Comparison of ENCODE assay signal across 21 cellular contexts in the genomic region with DNA sequence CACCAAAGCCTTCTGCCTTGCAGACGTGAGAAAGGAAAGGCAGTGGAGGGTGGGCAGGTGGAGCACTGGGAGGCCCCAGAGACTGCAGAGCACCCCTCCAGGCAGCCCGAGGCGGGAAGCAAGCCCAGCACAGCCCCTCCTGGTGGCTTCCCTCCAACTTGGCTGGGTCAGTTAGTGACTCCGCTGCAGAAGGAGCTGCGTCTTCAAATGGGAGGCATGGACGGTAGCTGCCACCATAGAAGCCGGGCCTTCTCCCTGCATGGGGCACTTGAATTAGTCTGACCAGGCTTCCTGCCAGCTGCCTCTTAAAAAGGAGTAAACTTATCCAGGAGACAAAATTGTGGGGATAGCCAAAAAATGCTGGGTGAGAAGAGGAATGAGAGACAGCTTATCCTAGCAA.
"Had no signal": no experiment of that assay in that cellular context is flagged by ENCODE, and none has a peak within 500 bp of the region (broad histone marks: within the 10 kb centered on the region; RNA-seq: fewer than 3 reads in every experiment).

No MANE protein-coding gene starts in this region.

- H3K4me1 ChIP-seq: ascending aorta, pancreas had no signal

- H3K9me3 Mint-ChIP-seq: activated T-helper 1 cell treated with anti-CD3 and anti-CD28 coated beads, Interleukin-12 subunit alpha, Interleukin-12 subunit beta, Interleukin-2, Interleukin-4 antibody, amounts not matched to agents 30 ng/mL and 10 ng/mL and 1 ng/mL, durations not matched to agents 14 hours and 24 hours and 36 hours had no signal

- DNase-seq: activated CD4-positive, alpha-beta T cell treated with anti-CD3 and anti-CD28 coated beads for 48 hours; activated CD8-positive, alpha-beta memory T cell treated with anti-CD3 and anti-CD28 coated beads, Interleukin-2, amount 50 U/mL, for 48 hours; activated CD8-positive, alpha-beta T cell treated with anti-CD3 and anti-CD28 coated beads, Interleukin-2, amount 10 ng/mL, durations not matched to agents 7 days and 5 days; activated naive CD4-positive, alpha-beta T cell; activated naive CD8-positive, alpha-beta T cell treated with anti-CD3 and anti-CD28 coated beads, Interleukin-2, amount 50 U/mL, for 24 hours; effector CD4-positive, alpha-beta T cell; heart right ventricle; kidney glomerular epithelial cell; mammary epithelial cell; pancreas; stimulated activated CD4-positive, alpha-beta T cell treated with anti-CD3 and anti-CD28 coated beads, Interleukin-4, amount 100 ng/mL, for 4 hours; stimulated activated naive CD8-positive, alpha-beta T cell treated with anti-CD3 and anti-CD28 coated beads, Interleukin-15, amount 100 ng/mL, for 72 hours; T-helper 1 cell had no signal

- H3K27ac ChIP-seq: ascending aorta, cardiac muscle cell, coronary artery, heart right ventricle, pancreas, SK-N-MC, skin epidermis, thoracic aorta had no signal

- H3K4me3 ChIP-seq: ascending aorta, cardiac muscle cell, coronary artery, heart right ventricle, pancreas, SK-N-MC, skin epidermis, thoracic aorta had no signal

- H3K36me3 ChIP-seq: ascending aorta, cardiac muscle cell, heart right ventricle, pancreas, thoracic aorta had no signal

- H3K27me3 ChIP-seq: ascending aorta, cardiac muscle cell, heart right ventricle, pancreas had no signal

- ATAC-seq: activated CD8-positive, alpha-beta T cell treated with anti-CD3 and anti-CD28 coated beads, Interleukin-2, amount 10 ng/mL, durations not matched to agents 7 days and 5 days; activated naive CD8-positive, alpha-beta T cell treated with anti-CD3 and anti-CD28 coated beads, Interleukin-2, amount 50 U/mL, for 24 hours; pancreas had no signal

- H3K27ac Mint-ChIP-seq: activated CD8-positive, alpha-beta T cell treated with anti-CD3 and anti-CD28 coated beads, Interleukin-2, amount 10 ng/mL, durations not matched to agents 7 days and 5 days; activated naive CD8-positive, alpha-beta T cell treated with anti-CD3 and anti-CD28 coated beads, Interleukin-2, amount 50 U/mL, for 24 hours; activated T-helper 1 cell treated with anti-CD3 and anti-CD28 coated beads, Interleukin-12 subunit alpha, Interleukin-12 subunit beta, Interleukin-2, Interleukin-4 antibody, amounts not matched to agents 30 ng/mL and 10 ng/mL and 1 ng/mL, durations not matched to agents 14 hours and 24 hours and 36 hours had no signal

- H3K27me3 Mint-ChIP-seq: stimulated activated naive CD8-positive, alpha-beta T cell treated with anti-CD3 and anti-CD28 coated beads, Interleukin-15, amount 100 ng/mL, for 72 hours had no signal

- H3K4me3 Mint-ChIP-seq: activated CD8-positive, alpha-beta T cell treated with anti-CD3 and anti-CD28 coated beads, Interleukin-2, amount 10 ng/mL, durations not matched to agents 7 days and 5 days; activated naive CD8-positive, alpha-beta T cell treated with anti-CD3 and anti-CD28 coated beads, Interleukin-2, amount 50 U/mL, for 24 hours; activated T-helper 1 cell treated with anti-CD3 and anti-CD28 coated beads, Interleukin-12 subunit alpha, Interleukin-12 subunit beta, Interleukin-2, Interleukin-4 antibody, amounts not matched to agents 30 ng/mL and 10 ng/mL and 1 ng/mL, durations not matched to agents 14 hours and 24 hours and 36 hours; stimulated activated naive CD8-positive, alpha-beta T cell treated with anti-CD3 and anti-CD28 coated beads, Interleukin-15, amount 100 ng/mL, for 72 hours had no signal

- H3K4me1 Mint-ChIP-seq: activated naive CD8-positive, alpha-beta T cell treated with anti-CD3 and anti-CD28 coated beads, Interleukin-2, amount 50 U/mL, for 24 hours; stimulated activated naive CD8-positive, alpha-beta T cell treated with anti-CD3 and anti-CD28 coated beads, Interleukin-15, amount 100 ng/mL, for 72 hours had no signal

- H3K9me3 ChIP-seq: pancreas, thoracic aorta had no signal

- FAIRE-seq: frontal cortex, pancreas had no signal
